8 cellular contexts compared by ENCODE assay signal in genomic region chr1:777480-778180, GRCh38.
DNase-seq lines count a peak whose midpoint lies in the region; ATAC-seq and TF ChIP-seq lines count a peak whose summit lies in the region.
"Not testable (repeated sequence)": the region's sequence is repeated elsewhere in the genome, so short reads cannot be mapped to it uniquely, and the experiment has no call there.

No MANE protein-coding gene starts in this region.

- not testable (repeated sequence) for H3K27me3 Mint-ChIP-seq in activated T-helper 2 cell treated with anti-CD3 and anti-CD28 coated beads, Interferon-gamma antibody, Interleukin-2, Interleukin-4, amounts not matched to agents 10 μg/mL and 5 μg/mL and 100 μg/mL, durations not matched to agents 14 hours and 24 hours and 36 hours (ENCODE audit: low read depth); stimulated activated naive B cell treated with anti-CD40 and anti-IgM and Interleukin-4, amounts not matched to agents 10 μg/mL and 1 μg/mL and 100 μg/mL, for 72 hours

- H3K36me3 ChIP-seq in HCT116 (ENCODE audit: control insufficient read depth in 1 of 2, insufficient read depth in 2 of 2, low read length in 2 of 2); neural cell (ENCODE audit: insufficient read depth, low read length): not testable (repeated sequence)

- H3K36me3 Mint-ChIP-seq in activated T-helper 2 cell treated with anti-CD3 and anti-CD28 coated beads, Interferon-gamma antibody, Interleukin-2, Interleukin-4, amounts not matched to agents 10 μg/mL and 5 μg/mL and 100 μg/mL, durations not matched to agents 14 hours and 24 hours and 36 hours (ENCODE audit: low read depth); stimulated activated naive B cell treated with anti-CD40 and anti-IgM and Interleukin-4, amounts not matched to agents 10 μg/mL and 1 μg/mL and 100 μg/mL, for 72 hours: not testable (repeated sequence)

- H2AFZ ChIP-seq in HCT116 (ENCODE audit: low read depth, low read length, poor library complexity, severe bottlenecking); neural cell (ENCODE audit: low read depth, low read length): not testable (repeated sequence)

- H3K4me2 ChIP-seq in HCT116 (ENCODE audit: low read length): peak overlapping the region; percentile 70
- H3K4me2 ChIP-seq in neural cell (ENCODE audit: low read length): not testable (repeated sequence)

- TF ChIP-seq EP300 in neural cell (conservative IDR thresholded peaks at IDR 0.05; ENCODE audit: poor library complexity, severe bottlenecking): not testable (repeated sequence)

- not testable (repeated sequence) for H3K9me2 ChIP-seq in HCT116 (ENCODE audit: insufficient read depth); neural cell (ENCODE audit: insufficient read depth, low read length)

- H3K9ac ChIP-seq in HCT116 (ENCODE audit: low read length): peak overlapping the region; percentile 77
- peak overlapping the region; percentile 70 for H3K9ac ChIP-seq in neural cell (ENCODE audit: low read length)

- 82% methylated on average over 21 of the region's 23 CpGs for WGBS in right cardiac atrium

- H3F3A ChIP-seq in neural cell (ENCODE audit: insufficient read depth, low read length, poor library complexity, severe bottlenecking): not testable (repeated sequence)

- TF ChIP-seq CTCF in AG04450 (IDR thresholded peaks at IDR 0.05; ENCODE audit: low read depth, low read length); HCT116 (IDR thresholded peaks at IDR 0.05 in 2 of 3, conservative IDR thresholded peaks at IDR 0.05 in 1 of 3; ENCODE audit: borderline replicate concordance in 1 of 3, insufficient read depth in 1 of 3, low read depth in 2 of 3, low read length in 2 of 3); RWPE1 (conservative IDR thresholded peaks at IDR 0.05; ENCODE audit: low read depth); dorsolateral prefrontal cortex (IDR thresholded peaks at IDR 0.05 in 54 of 56, conservative IDR thresholded peaks at IDR 0.05 in 2 of 56; ENCODE audit: low read depth in 1 of 56, partially characterized antibody in 56 of 56); neural cell (IDR thresholded peaks at IDR 0.05; ENCODE audit: poor library complexity, severe bottlenecking): not testable (repeated sequence)

- POLR2A ChIA-PET in AG04450 (lab: Yijun Ruan, JAX); HCT116 (lab: Charles Lee); RWPE1 (lab: Yijun Ruan, JAX; ENCODE audit: low non-redundant PET): not testable (repeated sequence)

- H3K4me1 Mint-ChIP-seq in activated T-helper 2 cell treated with anti-CD3 and anti-CD28 coated beads, Interferon-gamma antibody, Interleukin-2, Interleukin-4, amounts not matched to agents 10 μg/mL and 5 μg/mL and 100 μg/mL, durations not matched to agents 14 hours and 24 hours and 36 hours (ENCODE audit: low read depth); stimulated activated naive B cell treated with anti-CD40 and anti-IgM and Interleukin-4, amounts not matched to agents 10 μg/mL and 1 μg/mL and 100 μg/mL, for 72 hours: not testable (repeated sequence)

- not testable (repeated sequence) for ATAC-seq in HCT116; right cardiac atrium; stimulated activated naive B cell treated with anti-CD40 and anti-IgM and Interleukin-4, amounts not matched to agents 10 μg/mL and 1 μg/mL and 100 μg/mL, for 72 hours (replicated peaks)

- H3K27me3 ChIP-seq in AG04450 (ENCODE audit: control insufficient read depth, insufficient read depth, low read length); HCT116 (ENCODE audit: insufficient read depth, low read length); dorsolateral prefrontal cortex; right cardiac atrium (ENCODE audit: control insufficient read depth, insufficient read depth); neural cell (ENCODE audit: insufficient read depth, low read depth, low read length): not testable (repeated sequence)

- TF ChIP-seq RAD21 in HCT116 (IDR thresholded peaks at IDR 0.05; ENCODE audit: low read depth); neural cell (conservative IDR thresholded peaks at IDR 0.05): not testable (repeated sequence)

- CTCF ChIA-PET in AG04450 (lab: Charles Lee); HCT116 (lab: Charles Lee); RWPE1 (lab: Yijun Ruan, JAX): not testable (repeated sequence)

- not testable (repeated sequence) for DNase-seq in AG04450 (ENCODE audit: low read depth, low spot score); HCT116 (ENCODE audit: low read depth, low spot score); RWPE1 (ENCODE audit: low spot score); activated T-helper 2 cell treated with anti-CD3 and anti-CD28 coated beads, Interferon-gamma antibody, Interleukin-2, Interleukin-4, amounts not matched to agents 10 μg/mL and 5 μg/mL and 100 μg/mL, durations not matched to agents 14 hours and 24 hours and 36 hours (ENCODE audit: low spot score); stimulated activated naive B cell treated with anti-CD40 and anti-IgM and Interleukin-4, amounts not matched to agents 10 μg/mL and 1 μg/mL and 100 μg/mL, for 72 hours
- DNase-seq in dorsolateral prefrontal cortex (peak in 1 of 10 donors; percentile 35), right cardiac atrium (peak in 2 of 3 donors; percentile 35 to 40)

- H4K20me1 ChIP-seq in HCT116 (ENCODE audit: insufficient read depth); neural cell (ENCODE audit: insufficient read depth): not testable (repeated sequence)

- not testable (repeated sequence) for TF ChIP-seq POLR2A in HCT116 (IDR thresholded peaks at IDR 0.05; ENCODE audit: borderline replicate concordance, extremely low read depth, insufficient read depth, insufficient read length)

- H3K4me3 ChIP-seq in AG04450 (ENCODE audit: low read depth, low read length): peak overlapping the region; percentile 47
- peak overlapping the region; percentile 63 to 66 for H3K4me3 ChIP-seq in HCT116 (replicated peaks in 1 of 2; ENCODE audit: low read depth in 1 of 2, low read length in 2 of 2)
- H3K4me3 ChIP-seq in dorsolateral prefrontal cortex: peak overlapping the region in 58 of 59 donors; percentile 49 to 85 (median 72)
- H3K4me3 ChIP-seq in right cardiac atrium (ENCODE audit: low read length): not testable (repeated sequence)
- H3K4me3 ChIP-seq in neural cell (ENCODE audit: low read length): peak overlapping the region; percentile 67

- H3K27ac ChIP-seq in AG04450 (ENCODE audit: low read depth, low read length); right cardiac atrium (ENCODE audit: low read length): not testable (repeated sequence)
- H3K27ac ChIP-seq in HCT116 (ENCODE audit: low read depth, low read length) (peak overlapping the region; percentile 38; the same call in 1 of the 2 replicates), RWPE1 (peak overlapping the region; percentile 75), dorsolateral prefrontal cortex (peak overlapping the region in 25 of 59 donors; percentile 70 to 92 (median 85)), neural cell (ENCODE audit: low read length) (peak overlapping the region; percentile 83)

- H3K9me3 ChIP-seq in AG04450 (ENCODE audit: control insufficient read depth, insufficient read depth, low read length); HCT116 (ENCODE audit: control insufficient read depth in 1 of 2, insufficient read depth in 1 of 2, low read depth in 1 of 2, low read length in 2 of 2); right cardiac atrium (ENCODE audit: control insufficient read depth, low read length); neural cell (ENCODE audit: low read length): not testable (repeated sequence)

- not testable (repeated sequence) for H3K9me3 Mint-ChIP-seq in activated T-helper 2 cell treated with anti-CD3 and anti-CD28 coated beads, Interferon-gamma antibody, Interleukin-2, Interleukin-4, amounts not matched to agents 10 μg/mL and 5 μg/mL and 100 μg/mL, durations not matched to agents 14 hours and 24 hours and 36 hours; stimulated activated naive B cell treated with anti-CD40 and anti-IgM and Interleukin-4, amounts not matched to agents 10 μg/mL and 1 μg/mL and 100 μg/mL, for 72 hours

- H3K4me3 Mint-ChIP-seq in activated T-helper 2 cell treated with anti-CD3 and anti-CD28 coated beads, Interferon-gamma antibody, Interleukin-2, Interleukin-4, amounts not matched to agents 10 μg/mL and 5 μg/mL and 100 μg/mL, durations not matched to agents 14 hours and 24 hours and 36 hours (ENCODE audit: low read depth): peak overlapping the region; percentile 97
- H3K4me3 Mint-ChIP-seq in stimulated activated naive B cell treated with anti-CD40 and anti-IgM and Interleukin-4, amounts not matched to agents 10 μg/mL and 1 μg/mL and 100 μg/mL, for 72 hours: peak overlapping the region; percentile 95 to 96

- RAD21 ChIA-PET in HCT116 (lab: Charles Lee; ENCODE audit: low non-redundant PET in 1 of 2, low total read pairs in 2 of 2, uncharacterized antibody in 2 of 2, unreplicated experiment in 2 of 2): not testable (repeated sequence)

- H3K79me2 ChIP-seq in HCT116 (ENCODE audit: insufficient read depth, low read length): peaks cover 16% of the 10 kb centered on the region
- H3K79me2 ChIP-seq in neural cell (replicated peaks; ENCODE audit: insufficient read depth, low read length): not testable (repeated sequence)

- intact Hi-C loops in HCT116 (cut with micrococcal nuclease); activated T-helper 2 cell treated with anti-CD3 and anti-CD28 coated beads, Interferon-gamma antibody, Interleukin-2, Interleukin-4, amounts not matched to agents 10 μg/mL and 5 μg/mL and 100 μg/mL, durations not matched to agents 14 hours and 24 hours and 36 hours (cut with micrococcal nuclease); dorsolateral prefrontal cortex (cut with DNase I); right cardiac atrium (cut with DNase I): not testable (repeated sequence)

- not testable (repeated sequence) for H3K4me1 ChIP-seq in HCT116 (ENCODE audit: control insufficient read depth in 1 of 2, insufficient read depth in 2 of 2, low read length in 2 of 2); right cardiac atrium (ENCODE audit: control insufficient read depth, insufficient read depth, low read length)

- not testable (repeated sequence) for BruUV-seq in HCT116 (replicated peaks; lab: Mats Ljungman, UMichigan)

- H3K27ac Mint-ChIP-seq in activated T-helper 2 cell treated with anti-CD3 and anti-CD28 coated beads, Interferon-gamma antibody, Interleukin-2, Interleukin-4, amounts not matched to agents 10 μg/mL and 5 μg/mL and 100 μg/mL, durations not matched to agents 14 hours and 24 hours and 36 hours: peak overlapping the region; percentile 99
- peak overlapping the region; percentile 100 for H3K27ac Mint-ChIP-seq in stimulated activated naive B cell treated with anti-CD40 and anti-IgM and Interleukin-4, amounts not matched to agents 10 μg/mL and 1 μg/mL and 100 μg/mL, for 72 hours
